12 cellular contexts compared by ENCODE assay signal in genomic region chr20:47456952-47457724, GRCh38. TPM values are rescaled to one million over a fixed set of nuclear protein-coding genes. Genes with fewer than 3 reads are reported as not detected.
DNase-seq lines count a peak whose midpoint lies in the region; ATAC-seq, FAIRE-seq and TF ChIP-seq lines count a peak whose summit lies in the region.
"Had no signal": no experiment of that assay in that cellular context is flagged by ENCODE, and none has a peak within 500 bp of the region (broad histone marks: within the 10 kb centered on the region; RNA-seq: fewer than 3 reads in every experiment).

No MANE protein-coding gene starts in this region.

- no peaks in the 10 kb centered on the region for H3K27me3 ChIP-seq in stomach
- H3K27me3 ChIP-seq: tibial artery had no signal

- peak overlapping the region; percentile 41 to 52 for H3K27ac Mint-ChIP-seq in natural killer cell treated with Interleukin-12 subunit alpha and Interleukin-12 subunit beta and Interleukin-15 and Interleukin-18, amount 100 ng/mL, for 72 hours
- H3K27ac Mint-ChIP-seq in natural killer cell: no peak overlapping the region
- H3K27ac Mint-ChIP-seq in stimulated activated naive CD8-positive, alpha-beta T cell treated with anti-CD3 and anti-CD28 coated beads, Interleukin-15, Interleukin-2, amounts not matched to agents 100 ng/mL and 50 ng/mL, for 24 hours: peak overlapping the region; percentile 80
- H3K27ac Mint-ChIP-seq: CD4-positive, alpha-beta T cell had no signal

- H3K27ac ChIP-seq in epithelial cell of prostate (peak overlapping the region; percentile 15), stomach (no peak overlapping the region)
- H3K27ac ChIP-seq: tibial artery had no signal

- FAIRE-seq in RCC 7860 (lab: Jason Lieb, UNC): peak; percentile 95

- H3K36me3 ChIP-seq in stomach: no peaks in the 10 kb centered on the region
- H3K36me3 ChIP-seq: tibial artery had no signal

- H3K4me1 ChIP-seq in stomach: peaks cover 0 to 20% (median 3%) of the 10 kb centered on the region in 4 donors

- peak; percentile 72 to 73 for ATAC-seq in natural killer cell treated with Interleukin-12 subunit alpha and Interleukin-12 subunit beta and Interleukin-15 and Interleukin-18, amount 100 ng/mL, for 72 hours
- ATAC-seq in natural killer cell: no peak
- no peak for ATAC-seq in HG02884 (IDR thresholded peaks at IDR 0.05; ENCODE audit: unreplicated experiment)

- 70 to 79% (median 78%) methylated on average over 13 of the region's 13 CpGs for WGBS in stomach, 5 donors

- H3K4me1 Mint-ChIP-seq in natural killer cell treated with Interleukin-12 subunit alpha and Interleukin-12 subunit beta and Interleukin-15 and Interleukin-18, amount 100 ng/mL, for 72 hours (ENCODE audit: low read depth in 2 of 2): peaks cover 15 to 24% of the 10 kb centered on the region in 2 donors
- peaks cover 6 to 11% of the 10 kb centered on the region in 2 donors for H3K4me1 Mint-ChIP-seq in natural killer cell
- peaks cover 52% of the 10 kb centered on the region for H3K4me1 Mint-ChIP-seq in stimulated activated naive CD8-positive, alpha-beta T cell treated with anti-CD3 and anti-CD28 coated beads, Interleukin-15, Interleukin-2, amounts not matched to agents 100 ng/mL and 50 ng/mL, for 24 hours (ENCODE audit: low read depth)
- H3K4me1 Mint-ChIP-seq: nephron progenitor cell had no signal

- TF ChIP-seq CTCF in natural killer cell (IDR thresholded peaks at IDR 0.05): no peak
- TF ChIP-seq CTCF in stomach (IDR thresholded peaks at IDR 0.05): no peak

- intact Hi-C loops in natural killer cell (cut with micrococcal nuclease): no loop called here
- intact Hi-C loops in stomach (cut with DNase I; ENCODE audit: low total_unique reads): no loop called here

- no peaks in the 10 kb centered on the region for H3K36me3 Mint-ChIP-seq in natural killer cell treated with Interleukin-12 subunit alpha and Interleukin-12 subunit beta and Interleukin-15 and Interleukin-18, amount 100 ng/mL, for 72 hours
- H3K36me3 Mint-ChIP-seq in natural killer cell: no peaks in the 10 kb centered on the region
- H3K36me3 Mint-ChIP-seq in stimulated activated naive CD8-positive, alpha-beta T cell treated with anti-CD3 and anti-CD28 coated beads, Interleukin-15, Interleukin-2, amounts not matched to agents 100 ng/mL and 50 ng/mL, for 24 hours (ENCODE audit: low read depth): no peaks in the 10 kb centered on the region

- no peak for TF ChIP-seq POLR2A in stomach (IDR thresholded peaks at IDR 0.05)

- no peak for TF ChIP-seq EP300 in stomach (IDR thresholded peaks at IDR 0.05)

- H3K27me3 Mint-ChIP-seq in natural killer cell treated with Interleukin-12 subunit alpha and Interleukin-12 subunit beta and Interleukin-15 and Interleukin-18, amount 100 ng/mL, for 72 hours: no peaks in the 10 kb centered on the region
- H3K27me3 Mint-ChIP-seq in natural killer cell (ENCODE audit: low read depth in 2 of 2): peaks cover 0 to 2% of the 10 kb centered on the region in 2 donors
- H3K27me3 Mint-ChIP-seq in stimulated activated naive CD8-positive, alpha-beta T cell treated with anti-CD3 and anti-CD28 coated beads, Interleukin-15, Interleukin-2, amounts not matched to agents 100 ng/mL and 50 ng/mL, for 24 hours: no peaks in the 10 kb centered on the region
- H3K27me3 Mint-ChIP-seq: CD4-positive, alpha-beta T cell had no signal

- H3K4me3 Mint-ChIP-seq in natural killer cell treated with Interleukin-12 subunit alpha and Interleukin-12 subunit beta and Interleukin-15 and Interleukin-18, amount 100 ng/mL, for 72 hours: peak overlapping the region; percentile 40
- no peak overlapping the region for H3K4me3 Mint-ChIP-seq in natural killer cell
- peak overlapping the region; percentile 36 for H3K4me3 Mint-ChIP-seq in stimulated activated naive CD8-positive, alpha-beta T cell treated with anti-CD3 and anti-CD28 coated beads, Interleukin-15, Interleukin-2, amounts not matched to agents 100 ng/mL and 50 ng/mL, for 24 hours
- H3K4me3 Mint-ChIP-seq: CD4-positive, alpha-beta T cell; nephron progenitor cell had no signal

- no peaks in the 10 kb centered on the region for H3K9me3 ChIP-seq in stomach
- H3K9me3 ChIP-seq: tibial artery had no signal

- H3K4me3 ChIP-seq in stomach: no peak overlapping the region
- H3K4me3 ChIP-seq: tibial artery had no signal

- no peak for DNase-seq in natural killer cell treated with Interleukin-12 subunit alpha and Interleukin-12 subunit beta and Interleukin-15 and Interleukin-18, amount 100 ng/mL, for 72 hours (ENCODE audit: low spot score)
- DNase-seq in natural killer cell (no peak), RCC 7860 (ENCODE audit: low spot score) (peak; percentile 85), epithelial cell of prostate (ENCODE audit: low read depth, low spot score) (no peak), stomach (no peak), NCI-H524 (lab: John Stamatoyannopoulos, UW) (no peak)
- DNase-seq: CD4-positive, alpha-beta T cell; NCI-H2029 treated with DMSO at 0.1 percent for 48 hours; nephron progenitor cell; tibial artery had no signal

- H3K9me3 Mint-ChIP-seq in natural killer cell treated with Interleukin-12 subunit alpha and Interleukin-12 subunit beta and Interleukin-15 and Interleukin-18, amount 100 ng/mL, for 72 hours: no peaks in the 10 kb centered on the region
- no peaks in the 10 kb centered on the region for H3K9me3 Mint-ChIP-seq in natural killer cell
- H3K9me3 Mint-ChIP-seq in stimulated activated naive CD8-positive, alpha-beta T cell treated with anti-CD3 and anti-CD28 coated beads, Interleukin-15, Interleukin-2, amounts not matched to agents 100 ng/mL and 50 ng/mL, for 24 hours: no peaks in the 10 kb centered on the region
- H3K9me3 Mint-ChIP-seq: CD4-positive, alpha-beta T cell; nephron progenitor cell had no signal

RNA-seq across cellular contexts. Expression of gene NCOA3, which starts 44.5 kb away (rescaled TPM):
- total RNA-seq in natural killer cell treated with Interleukin-12 subunit alpha and Interleukin-12 subunit beta and Interleukin-15 and Interleukin-18, amount 100 ng/mL, for 72 hours: 10 to 100 TPM; 63.6 to 66.6 TPM
- total RNA-seq in natural killer cell: 10 to 100 TPM; 44.3 to 63.3 (median 57.8) TPM
- 10 to 100 TPM in 4 of 5 donors, 1 to 10 TPM in 1; 8.7 to 60.8 (median 27.7) TPM for total RNA-seq in stomach
- polyA plus RNA-seq in stomach: 1 to 10 TPM; 4.1 to 8.2 (median 4.3) TPM

Comparison
In these comparisons a context has a peak if more than half of its experiments do, and no peak if none do; other contexts are left out.
1. ATAC-seq: peak in natural killer cell treated with Interleukin-12 subunit alpha and Interleukin-12 subunit beta and Interleukin-15 and Interleukin-18, amount 100 ng/mL, for 72 hours (2 of 2); none in natural killer cell (0 of 3) and HG02884 (single experiment).
2. H3K27ac Mint-ChIP-seq: peak in natural killer cell treated with Interleukin-12 subunit alpha and Interleukin-12 subunit beta and Interleukin-15 and Interleukin-18, amount 100 ng/mL, for 72 hours (2 of 2) and stimulated activated naive CD8-positive, alpha-beta T cell treated with anti-CD3 and anti-CD28 coated beads, Interleukin-15, Interleukin-2, amounts not matched to agents 100 ng/mL and 50 ng/mL, for 24 hours (single experiment); none in natural killer cell (0 of 2).